ENCODE assay signal across 20 cellular contexts in genomic region chr12:65074932-65075331, GRCh38. TPM values are rescaled to one million over a fixed set of nuclear protein-coding genes. Genes with fewer than 3 reads are reported as not detected.
DNase-seq lines count a peak whose midpoint lies in the region; ATAC-seq and TF ChIP-seq lines count a peak whose summit lies in the region.
"Had no signal": no experiment of that assay in that cellular context is flagged by ENCODE, and none has a peak within 500 bp of the region (broad histone marks: within the 10 kb centered on the region; RNA-seq: fewer than 3 reads in every experiment).

No MANE protein-coding gene starts in this region.

- TF ChIP-seq CTCF in GM20000 (IDR thresholded peaks at IDR 0.05; ENCODE audit: extremely low read depth, missing control alignments) (no peak), PC-3 (conservative IDR thresholded peaks at IDR 0.05; ENCODE audit: low read depth, low read length) (peak; percentile 46; the same call in 1 of the 2 replicates)

- no TSS peak for BruUV-seq in PC-3 (replicated peaks; lab: Mats Ljungman, UMichigan)

- ATAC-seq in PC-3, result 0 out of 2 replicates have a peak, but pooled peaks have one; percentile 22
- no peak for ATAC-seq in activated CD4-positive, CD25-positive, alpha-beta regulatory T cell treated with anti-CD3 and anti-CD28 coated beads, Interleukin-2, amount 50 U/mL, for 24 hours
- ATAC-seq: natural killer cell treated with Interleukin-12 subunit alpha and Interleukin-12 subunit beta and Interleukin-15 and Interleukin-18, amount 100 ng/mL, for 72 hours; right cardiac atrium; stimulated activated memory B cell treated with anti-CD40 and anti-IgM and Interleukin-4, amounts not matched to agents 10 μg/mL and 1 μg/mL and 100 μg/mL, for 72 hours had no signal

- no peak overlapping the region for H3K4me2 ChIP-seq in PC-3 (ENCODE audit: low read length)

- no peaks in the 10 kb centered on the region for H3F3A ChIP-seq in PC-3 (ENCODE audit: low read length, unreplicated experiment)

- no peaks in the 10 kb centered on the region for H4K20me1 ChIP-seq in PC-3 (ENCODE audit: low read length)

- no peaks in the 10 kb centered on the region for H3K9me2 ChIP-seq in PC-3 (replicated peaks; ENCODE audit: low read length)

- no peaks in the 10 kb centered on the region for H3K36me3 ChIP-seq in PC-3 (ENCODE audit: low read depth, low read length)
- H3K36me3 ChIP-seq: BE2C, SJSA1, uterus had no signal

- POLR2A ChIA-PET in PC-3 (lab: Charles Lee; ENCODE audit: unreplicated experiment), result no interaction called here

- H3K9me3 ChIP-seq in PC-3 (ENCODE audit: low read length), result no peaks in the 10 kb centered on the region
- H3K9me3 ChIP-seq: BE2C, SJSA1, uterus had no signal

- CTCF ChIA-PET in PC-3 (lab: Charles Lee), result no interaction called here

- peaks cover 16% of the 10 kb centered on the region for H3K27me3 ChIP-seq in PC-3 (ENCODE audit: low read length)
- H3K27me3 ChIP-seq: uterus had no signal

- H3K4me1 ChIP-seq in PC-3 (ENCODE audit: insufficient read depth, low read length), result no peaks in the 10 kb centered on the region
- H3K4me1 ChIP-seq: BE2C, SJSA1, uterus had no signal

- no peak overlapping the region for H3K4me3 ChIP-seq in PC-3 (ENCODE audit: low read length)
- H3K4me3 ChIP-seq: SJSA1, uterus had no signal

- H2AFZ ChIP-seq in PC-3 (ENCODE audit: low read length), result no peak overlapping the region

- H3K27ac ChIP-seq in PC-3 (ENCODE audit: low read length), result no peak overlapping the region
- H3K27ac ChIP-seq: SJSA1, uterus had no signal

- intact Hi-C loops in PC-3 (cut with micrococcal nuclease), result no loop called here

- no peak overlapping the region for H3K9ac ChIP-seq in PC-3 (ENCODE audit: low read length)

- DNase-seq in Daoy (ENCODE audit: low read depth) (peak; percentile 6), GM20000 (ENCODE audit: low spot score) (peak; percentile 7), PC-3 (peak; percentile 27), iPS-NIHi7 (ENCODE audit: extremely low spot score) (peak; percentile 34), AML-193 (lab: John Stamatoyannopoulos, UW) (no peak), HuH-7.5 (ENCODE audit: low spot score) (no peak)
- no peak for DNase-seq in stimulated activated naive CD4-positive, alpha-beta T cell treated with Interleukin-2 at 50 U/mL for 16 hours (lab: John Stamatoyannopoulos, UW)
- DNase-seq: activated CD4-positive, CD25-positive, alpha-beta regulatory T cell; BE2C; DMS79 treated with DMSO at 0.1 percent for 48 hours; NCI-H1092 treated with DMSO at 0.1 percent for 48 hours; NCI-H524 treated with DMSO at 0.1 percent for 48 hours; right cardiac atrium; stimulated activated CD4-positive, alpha-beta T cell treated with anti-CD3 and anti-CD28 coated beads, Interleukin-4, amount 100 ng/mL, for 24 hours; uterus had no signal

- no peaks in the 10 kb centered on the region for H3K79me2 ChIP-seq in PC-3 (ENCODE audit: low read length)

RNA-seq across cellular contexts. Expression of gene WIF1, which starts 46.2 kb away (rescaled TPM):
- total RNA-seq in Daoy (2014; rRNA removed; shearing (Covaris generic)), result 0.29 TPM in 1 of 2 replicates, not detected in the other
- not detected in 2 replicates for total RNA-seq in PC-3 (2014; rRNA removed)
- total RNA-seq: liver; natural killer cell treated with Interleukin-12 subunit alpha and Interleukin-12 subunit beta and Interleukin-15 and Interleukin-18, amount 100 ng/mL, for 72 hours; SJSA1 had no signal

Comparison
In these comparisons a context has a peak if more than half of its experiments do, and no peak if none do; other contexts are left out.
1. DNase-seq: peak in Daoy (single experiment), GM20000 (single experiment), PC-3 (single experiment) and iPS-NIHi7 (single experiment); none in AML-193 (0 of 2), stimulated activated naive CD4-positive, alpha-beta T cell treated with Interleukin-2 at 50 U/mL for 16 hours (single experiment) and HuH-7.5 (single experiment).